ENCODE assay signal across 8 cellular contexts in the genomic region with DNA sequence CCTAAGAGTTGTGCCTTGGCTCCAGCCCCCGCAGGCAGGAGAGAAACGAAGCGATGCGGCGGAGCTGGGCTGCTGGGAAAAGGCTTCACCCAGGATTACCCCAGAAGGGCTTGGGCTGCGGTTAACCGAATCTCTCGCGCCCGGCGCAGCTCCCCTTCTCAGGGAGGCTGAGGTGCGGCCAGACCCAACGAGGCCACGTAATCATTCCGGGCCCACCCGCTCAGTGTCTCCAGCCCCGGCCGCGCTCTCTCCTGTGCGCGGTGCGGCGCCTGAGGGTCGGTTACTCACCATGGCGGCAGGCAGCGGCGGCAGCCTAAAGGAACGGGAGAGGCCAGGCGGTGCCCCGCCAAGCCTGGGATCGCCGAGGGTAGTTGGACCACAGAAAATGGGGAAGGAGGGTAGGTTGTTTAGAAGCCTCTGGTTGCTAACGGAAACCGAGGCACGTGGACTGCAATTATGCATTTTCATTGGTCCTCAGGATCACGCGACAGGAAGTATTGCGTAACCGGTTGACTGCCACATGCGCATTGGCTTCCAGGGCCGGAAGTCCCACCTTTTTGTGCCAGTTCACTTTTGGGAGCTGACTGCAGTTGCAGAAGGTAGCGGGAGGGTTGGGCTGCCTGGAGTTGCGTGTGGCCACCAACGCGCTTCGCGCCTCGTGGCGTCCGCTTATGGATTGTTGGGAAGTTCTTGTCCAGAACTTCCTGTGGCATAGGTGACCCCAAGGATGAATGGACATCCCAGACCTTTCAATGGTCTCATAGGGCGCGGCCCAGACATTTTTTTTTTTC. TPM values are rescaled to one million over a fixed set of nuclear protein-coding genes. Genes with fewer than 3 reads are reported as not detected.
DNase-seq lines count a peak whose midpoint lies in the region; ATAC-seq and TF ChIP-seq lines count a peak whose summit lies in the region.

A gene with protein sequence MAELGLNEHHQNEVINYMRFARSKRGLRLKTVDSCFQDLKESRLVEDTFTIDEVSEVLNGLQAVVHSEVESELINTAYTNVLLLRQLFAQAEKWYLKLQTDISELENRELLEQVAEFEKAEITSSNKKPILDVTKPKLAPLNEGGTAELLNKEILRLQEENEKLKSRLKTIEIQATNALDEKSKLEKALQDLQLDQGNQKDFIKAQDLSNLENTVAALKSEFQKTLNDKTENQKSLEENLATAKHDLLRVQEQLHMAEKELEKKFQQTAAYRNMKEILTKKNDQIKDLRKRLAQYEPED (minus strand): TSS at position 419 of the 791 bp plus-strand sequence. CDS start 128 bp downstream, at position 291.

- H3K4me1 ChIP-seq in thoracic aorta (ENCODE audit: control insufficient read depth in 1 of 2, low read depth in 2 of 2) = peaks cover 4 to 14% of the 10 kb centered on the region in 2 donors

- TF ChIP-seq CTCF in HFFc6 (IDR thresholded peaks at IDR 0.05) = no peak
- TF ChIP-seq CTCF in osteocyte (IDR thresholded peaks at IDR 0.05) = no peak
- TF ChIP-seq CTCF in thoracic aorta (IDR thresholded peaks at IDR 0.05) = no peak

- peak within 1 kb of the TSS; percentile 82 for H3K4me3 ChIP-seq in thoracic aorta

- H3K36me3 Mint-ChIP-seq in HFFc6 (ENCODE audit: low read depth) = no peaks in the 10 kb centered on the region
- H3K36me3 Mint-ChIP-seq in activated naive CD8-positive, alpha-beta T cell treated with anti-CD3 and anti-CD28 coated beads for 36 hours = no peaks in the 10 kb centered on the region
- H3K36me3 Mint-ChIP-seq in osteocyte (ENCODE audit: unreplicated experiment) = peaks cover 3% of the 10 kb centered on the region

- H3K9me3 ChIP-seq in thoracic aorta = no peaks in the 10 kb centered on the region

- H3K27ac Mint-ChIP-seq in HFFc6 (peak within 1 kb of the TSS; percentile 96), osteocyte (ENCODE audit: unreplicated experiment) (peak within 1 kb of the TSS; percentile 97)
- H3K27ac Mint-ChIP-seq in activated naive CD8-positive, alpha-beta T cell treated with anti-CD3 and anti-CD28 coated beads for 36 hours = peak within 1 kb of the TSS; percentile 84

- in situ Hi-C loops in G401 (cut with HindIII; ENCODE audit: low sequenced_read_pairs) = no loop called here

- ATAC-seq in Right ventricle myocardium inferior = peak; percentile 95
- ATAC-seq in thoracic aorta (ENCODE audit: insufficient number of reproducible peaks, low FRiP score, low read depth) = peak; percentile 98

- H3K27me3 ChIP-seq in thoracic aorta (replicated peaks; ENCODE audit: insufficient read depth) = no peaks in the 10 kb centered on the region

- peaks cover 14% of the 10 kb centered on the region for H3K4me1 Mint-ChIP-seq in HFFc6 (ENCODE audit: low read depth)
- H3K4me1 Mint-ChIP-seq in activated naive CD8-positive, alpha-beta T cell treated with anti-CD3 and anti-CD28 coated beads for 36 hours = peaks cover 6% of the 10 kb centered on the region
- H3K4me1 Mint-ChIP-seq in osteocyte (ENCODE audit: unreplicated experiment) = peaks cover 13% of the 10 kb centered on the region

- no peaks in the 10 kb centered on the region for H3K36me3 ChIP-seq in thoracic aorta

- peaks cover 10% of the 10 kb centered on the region for H3K27me3 Mint-ChIP-seq in HFFc6 (ENCODE audit: insufficient read depth)
- no peaks in the 10 kb centered on the region for H3K27me3 Mint-ChIP-seq in activated naive CD8-positive, alpha-beta T cell treated with anti-CD3 and anti-CD28 coated beads for 36 hours
- H3K27me3 Mint-ChIP-seq in osteocyte (ENCODE audit: unreplicated experiment) = peaks cover 28% of the 10 kb centered on the region

- DNase-seq in G401 (ENCODE audit: low spot score) (peak; percentile 98), HFFc6 (peak; percentile 96), NCI-H1105 (lab: John Stamatoyannopoulos, UW) (peak; percentile 89), SKM-1 treated with dmso at 0.1 percent for 144 hours (lab: John Stamatoyannopoulos, UW; ENCODE audit: unreplicated experiment) (peak; percentile 96), Right ventricle myocardium inferior (ENCODE audit: missing footprints) (peak; percentile 91), osteocyte (ENCODE audit: extremely low spot score, unreplicated experiment) (peak; percentile 95), thoracic aorta (ENCODE audit: low spot score) (peak; percentile 89)
- DNase-seq in activated naive CD8-positive, alpha-beta T cell treated with anti-CD3 and anti-CD28 coated beads for 36 hours = peak; percentile 88

- peak within 1 kb of the TSS; percentile 92 for H3K4me3 Mint-ChIP-seq in HFFc6
- H3K4me3 Mint-ChIP-seq in activated naive CD8-positive, alpha-beta T cell treated with anti-CD3 and anti-CD28 coated beads for 36 hours = peak within 1 kb of the TSS; percentile 90
- H3K4me3 Mint-ChIP-seq in osteocyte (ENCODE audit: unreplicated experiment) = peak within 1 kb of the TSS; percentile 96

- peak within 1 kb of the TSS; percentile 33 for H3K27ac ChIP-seq in thoracic aorta

- H3K9me3 Mint-ChIP-seq in HFFc6 (no peaks in the 10 kb centered on the region), osteocyte (ENCODE audit: unreplicated experiment) (no peaks in the 10 kb centered on the region)
- H3K9me3 Mint-ChIP-seq in activated naive CD8-positive, alpha-beta T cell treated with anti-CD3 and anti-CD28 coated beads for 36 hours = no peaks in the 10 kb centered on the region

- intact Hi-C loops in Right ventricle myocardium inferior (cut with DNase I) = loop anchor here (2.0 kb wide), 1 partner anchor 237 kb away; no protein-coding TSS in a partner anchor

RNA-seq across cellular contexts. Expression of the gene that starts here (rescaled TPM):
- 28.6 and 31.1 TPM in 2 replicates for total RNA-seq in G401 (2014; rRNA removed; shearing (Covaris generic))
- total RNA-seq in HFFc6 (2021; fragmentation: NEBNext Ultra II Directional; extraction: Animal tissue kit (Norgen Biotek cat#: 25700)) = 10 to 100 TPM; 13.0 to 20.0 (median 15.8) TPM
- total RNA-seq in activated naive CD8-positive, alpha-beta T cell treated with anti-CD3 and anti-CD28 coated beads for 36 hours = 1 to 10 TPM; 4.7 to 7.5 TPM
- total RNA-seq in Right ventricle myocardium inferior = 8.9 TPM
- 20.2 and 23.0 TPM in 2 replicates for total RNA-seq in osteocyte
- 10 to 100 TPM; 22.7 to 30.9 TPM for total RNA-seq in thoracic aorta

Comparison
In these comparisons a context has a peak if more than half of its experiments do, and no peak if none do; other contexts are left out.
1. Peak in every context shown above with its lines: DNase-seq, ATAC-seq, H3K4me3 ChIP-seq and H3K27ac ChIP-seq.